32 cellular contexts compared by ENCODE assay signal in genomic region chr22:25208743-25209505, GRCh38. TPM values are rescaled to one million over a fixed set of nuclear protein-coding genes. Genes with fewer than 3 reads are reported as not detected.
"Had no signal": no experiment of that assay in that cellular context is flagged by ENCODE, and none has a peak within 500 bp of the region (broad histone marks: within the 10 kb centered on the region; RNA-seq: fewer than 3 reads in every experiment).

No MANE protein-coding gene starts in this region.

- DNase-seq: activated CD4-positive, alpha-beta memory T cell treated with anti-CD3 and anti-CD28 coated beads, Interleukin-2, amount 10 ng/mL, durations not matched to agents 7 days and 5 days; activated CD4-positive, alpha-beta T cell treated with anti-CD3 and anti-CD28 coated beads for 36 hours; activated CD4-positive, alpha-beta T cell treated with anti-CD3 and anti-CD28 coated beads, Interleukin-2, amount 50 U/mL, for 1 hour; activated CD4-positive, CD25-positive, alpha-beta regulatory T cell; activated gamma-delta T cell treated with Interleukin-2 at 50 U/mL for 16 hours; activated naive CD4-positive, alpha-beta T cell treated with anti-CD3 and anti-CD28 coated beads, Interleukin-2, amount 10 ng/mL, durations not matched to agents 7 days and 5 days; activated naive CD8-positive, alpha-beta T cell treated with anti-CD3 and anti-CD28 coated beads for 36 hours; activated T-cell treated with anti-CD3 and anti-CD28 coated beads for 4 hours; activated T-cell treated with anti-CD3 and anti-CD28 coated beads, Interleukin-2, amount 50 U/mL, for 48 hours; brain microvascular endothelial cell; KG1; NCI-H1048; NCI-H146; NCI-H187 treated with DMSO at 0.1 percent for 48 hours; NCI-H2081 treated with DMSO at 0.1 percent for 48 hours; NCI-H2171; NCI-H226; NCI-H526; NCI-H82; T-cell; T-helper 2 cell; T1000 had no signal

- H3K27ac Mint-ChIP-seq: activated CD4-positive, alpha-beta memory T cell treated with anti-CD3 and anti-CD28 coated beads, Interleukin-2, amount 10 ng/mL, durations not matched to agents 7 days and 5 days; activated CD4-positive, alpha-beta T cell treated with anti-CD3 and anti-CD28 coated beads for 36 hours; activated naive CD4-positive, alpha-beta T cell treated with anti-CD3 and anti-CD28 coated beads, Interleukin-2, amount 10 ng/mL, durations not matched to agents 7 days and 5 days; activated naive CD8-positive, alpha-beta T cell treated with anti-CD3 and anti-CD28 coated beads for 36 hours; activated T-helper 2 cell treated with anti-CD3 and anti-CD28 coated beads, Interferon-gamma antibody, Interleukin-2, Interleukin-4, amounts not matched to agents 10 μg/mL and 5 μg/mL and 100 μg/mL, durations not matched to agents 14 hours and 24 hours and 36 hours; T-cell had no signal

- H3K27me3 ChIP-seq: brain microvascular endothelial cell had no signal

- ATAC-seq: activated CD4-positive, alpha-beta T cell treated with anti-CD3 and anti-CD28 coated beads for 36 hours; T-cell had no signal

- H3K27ac ChIP-seq: brain microvascular endothelial cell, SK-N-MC had no signal

- H3K27me3 Mint-ChIP-seq: activated CD4-positive, alpha-beta memory T cell treated with anti-CD3 and anti-CD28 coated beads, Interleukin-2, amount 10 ng/mL, durations not matched to agents 7 days and 5 days had no signal

- H3K36me3 Mint-ChIP-seq: activated naive CD4-positive, alpha-beta T cell treated with anti-CD3 and anti-CD28 coated beads, Interleukin-2, amount 10 ng/mL, durations not matched to agents 7 days and 5 days; activated naive CD8-positive, alpha-beta T cell treated with anti-CD3 and anti-CD28 coated beads for 36 hours; T-cell had no signal

- H3K4me1 Mint-ChIP-seq: activated CD4-positive, alpha-beta memory T cell treated with anti-CD3 and anti-CD28 coated beads, Interleukin-2, amount 10 ng/mL, durations not matched to agents 7 days and 5 days; activated CD4-positive, alpha-beta T cell treated with anti-CD3 and anti-CD28 coated beads for 36 hours; activated naive CD4-positive, alpha-beta T cell treated with anti-CD3 and anti-CD28 coated beads, Interleukin-2, amount 10 ng/mL, durations not matched to agents 7 days and 5 days; T-cell had no signal

- H3K4me3 Mint-ChIP-seq: activated CD4-positive, alpha-beta memory T cell treated with anti-CD3 and anti-CD28 coated beads, Interleukin-2, amount 10 ng/mL, durations not matched to agents 7 days and 5 days; activated CD4-positive, alpha-beta T cell treated with anti-CD3 and anti-CD28 coated beads for 36 hours; activated naive CD4-positive, alpha-beta T cell treated with anti-CD3 and anti-CD28 coated beads, Interleukin-2, amount 10 ng/mL, durations not matched to agents 7 days and 5 days; activated naive CD8-positive, alpha-beta T cell treated with anti-CD3 and anti-CD28 coated beads for 36 hours; T-cell had no signal

- FAIRE-seq: TTC549 had no signal

- H3K9me3 Mint-ChIP-seq: activated CD4-positive, alpha-beta memory T cell treated with anti-CD3 and anti-CD28 coated beads, Interleukin-2, amount 10 ng/mL, durations not matched to agents 7 days and 5 days; activated naive CD4-positive, alpha-beta T cell treated with anti-CD3 and anti-CD28 coated beads, Interleukin-2, amount 10 ng/mL, durations not matched to agents 7 days and 5 days had no signal

- H3K36me3 ChIP-seq: brain microvascular endothelial cell had no signal

- H3K4me3 ChIP-seq: SK-N-MC had no signal

RNA-seq across cellular contexts. Expression of gene CRYBB3, which starts 9.3 kb away (rescaled TPM):
- total RNA-seq: cardiac septum, LHCN-M2, M059J, NCI-H460, OCI-LY7, RPMI7951 had no signal

RNA-seq across cellular contexts. Expression of gene CRYBB2, which starts 10.5 kb away (rescaled TPM):
- total RNA-seq: activated CD4-positive, alpha-beta memory T cell treated with anti-CD3 and anti-CD28 coated beads, Interleukin-2, amount 10 ng/mL, durations not matched to agents 7 days and 5 days; activated CD8-positive, alpha-beta memory T cell treated with anti-CD3 and anti-CD28 coated beads for 36 hours; activated naive CD8-positive, alpha-beta T cell treated with anti-CD3 and anti-CD28 coated beads for 36 hours; activated T-helper 2 cell treated with anti-CD3 and anti-CD28 coated beads, Interferon-gamma antibody, Interleukin-2, Interleukin-4, amounts not matched to agents 10 μg/mL and 5 μg/mL and 100 μg/mL, durations not matched to agents 14 hours and 24 hours and 36 hours; cardiac septum; LHCN-M2; NCI-H460; OCI-LY7; RPMI7951; T-cell had no signal
